Comparison of ENCODE assay signal across 16 cellular contexts in the genomic region with DNA sequence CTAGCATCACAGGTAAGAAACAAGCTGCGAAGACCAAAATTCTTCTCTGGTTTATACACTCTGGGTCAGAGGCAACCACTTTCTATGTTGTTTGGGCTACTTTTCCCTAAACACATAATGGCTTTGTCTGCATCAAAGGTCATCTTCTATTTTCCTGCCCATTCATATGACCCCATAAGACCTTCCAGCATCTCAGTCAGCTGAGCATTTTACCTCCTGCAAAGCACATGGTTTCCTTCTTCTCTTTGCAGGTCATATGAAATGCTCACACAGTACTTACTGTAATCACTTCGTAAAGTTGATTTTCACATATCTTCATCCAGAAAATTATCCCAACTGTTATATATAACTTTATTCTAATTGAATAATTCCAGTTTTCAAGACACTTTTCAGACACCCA. TPM values are rescaled to one million over a fixed set of nuclear protein-coding genes. Genes with fewer than 3 reads are reported as not detected.
DNase-seq lines count a peak whose midpoint lies in the region; ATAC-seq and TF ChIP-seq lines count a peak whose summit lies in the region.
"Had no signal": no experiment of that assay in that cellular context is flagged by ENCODE, and none has a peak within 500 bp of the region (broad histone marks: within the 10 kb centered on the region; RNA-seq: fewer than 3 reads in every experiment).

No MANE protein-coding gene starts in this region.

- no peak for TF ChIP-seq EP300 in stomach (IDR thresholded peaks at IDR 0.05)

- H3K36me3 Mint-ChIP-seq in activated CD8-positive, alpha-beta T cell treated with anti-CD3 and anti-CD28 coated beads for 36 hours (ENCODE audit: low read depth): no peaks in the 10 kb centered on the region
- peaks cover 26% of the 10 kb centered on the region for H3K36me3 Mint-ChIP-seq in activated CD8-positive, alpha-beta T cell treated with anti-CD3 and anti-CD28 coated beads, Interleukin-2, amount 10 ng/mL, durations not matched to agents 7 days and 5 days (ENCODE audit: low read depth)

- in situ Hi-C loops in SK-MEL-5 (cut with HindIII; ENCODE audit: low pct_unique_long_range_greater_than_20kb, low sequenced_read_pairs): no loop called here

- H3K4me1 Mint-ChIP-seq in activated CD8-positive, alpha-beta T cell treated with anti-CD3 and anti-CD28 coated beads for 36 hours (ENCODE audit: low read depth): peaks cover 67% of the 10 kb centered on the region
- peaks cover 65% of the 10 kb centered on the region for H3K4me1 Mint-ChIP-seq in activated CD8-positive, alpha-beta T cell treated with anti-CD3 and anti-CD28 coated beads, Interleukin-2, amount 10 ng/mL, durations not matched to agents 7 days and 5 days (ENCODE audit: low read depth)

- intact Hi-C loops in activated CD8-positive, alpha-beta T cell treated with anti-CD3 and anti-CD28 coated beads for 36 hours (cut with micrococcal nuclease): no loop called here
- intact Hi-C loops in stomach (cut with DNase I; ENCODE audit: low total_unique reads): no loop called here
- intact Hi-C loops in body of pancreas (cut with DNase I): no loop called here

- H3K27me3 Mint-ChIP-seq in activated CD8-positive, alpha-beta T cell treated with anti-CD3 and anti-CD28 coated beads for 36 hours: no peaks in the 10 kb centered on the region
- no peaks in the 10 kb centered on the region for H3K27me3 Mint-ChIP-seq in activated CD8-positive, alpha-beta T cell treated with anti-CD3 and anti-CD28 coated beads, Interleukin-2, amount 10 ng/mL, durations not matched to agents 7 days and 5 days (ENCODE audit: low read depth)

- no peak overlapping the region for H3K4me3 ChIP-seq in stomach
- no peak overlapping the region for H3K4me3 ChIP-seq in body of pancreas
- H3K4me3 ChIP-seq: SJCRH30 had no signal

- H3K36me3 ChIP-seq in stomach: no peaks in the 10 kb centered on the region
- H3K36me3 ChIP-seq in body of pancreas (replicated peaks in 1 of 2; ENCODE audit: insufficient read depth in 1 of 2, low read depth in 2 of 2): no peaks in the 10 kb centered on the region
- H3K36me3 ChIP-seq: SJCRH30 had no signal

- no peak for DNase-seq in activated CD8-positive, alpha-beta T cell treated with anti-CD3 and anti-CD28 coated beads for 36 hours
- no peak for DNase-seq in activated CD8-positive, alpha-beta T cell treated with anti-CD3 and anti-CD28 coated beads, Interleukin-2, amount 10 ng/mL, durations not matched to agents 7 days and 5 days
- DNase-seq in SK-MEL-5 (ENCODE audit: low read depth, low spot score): peak; percentile 85
- peak; percentile 28 for DNase-seq in left kidney (ENCODE audit: low read depth, low spot score)
- no peak for DNase-seq in stomach
- no peak for DNase-seq in NCI-H1105 treated with DMSO at 0.1 percent for 48 hours (lab: John Stamatoyannopoulos, UW)
- DNase-seq in body of pancreas: no peak
- DNase-seq in UCSD-AML1 (lab: John Stamatoyannopoulos, UW; ENCODE audit: unreplicated experiment): no peak
- DNase-seq: 8988T, GOT3, NCI-H1417 treated with DMSO at 0.1 percent for 48 hours, NCI-H446 treated with DMSO at 0.1 percent for 48 hours, NCI-H748 treated with DMSO at 0.1 percent for 48 hours, PC-3 had no signal

- H3K27ac Mint-ChIP-seq in activated CD8-positive, alpha-beta T cell treated with anti-CD3 and anti-CD28 coated beads for 36 hours: peak overlapping the region; percentile 51
- H3K27ac Mint-ChIP-seq in activated CD8-positive, alpha-beta T cell treated with anti-CD3 and anti-CD28 coated beads, Interleukin-2, amount 10 ng/mL, durations not matched to agents 7 days and 5 days: no peak overlapping the region

- no peaks in the 10 kb centered on the region for H3K9me3 ChIP-seq in stomach
- no peaks in the 10 kb centered on the region for H3K9me3 ChIP-seq in body of pancreas
- H3K9me3 ChIP-seq: SJCRH30 had no signal

- 74 to 92% (median 77%) methylated on average over 2 of the region's 2 CpGs for WGBS in stomach, 5 donors
- 83 to 92% methylated on average over 2 of the region's 2 CpGs for WGBS in body of pancreas, 2 donors

- H3K9me3 Mint-ChIP-seq in activated CD8-positive, alpha-beta T cell treated with anti-CD3 and anti-CD28 coated beads for 36 hours: no peaks in the 10 kb centered on the region
- peaks cover 4% of the 10 kb centered on the region for H3K9me3 Mint-ChIP-seq in activated CD8-positive, alpha-beta T cell treated with anti-CD3 and anti-CD28 coated beads, Interleukin-2, amount 10 ng/mL, durations not matched to agents 7 days and 5 days (ENCODE audit: insufficient read depth)

- H3K27ac ChIP-seq in stomach (peak overlapping the region in 4 of 5 donors; percentile 34 to 84 (median 75)), body of pancreas (no peak overlapping the region)
- H3K27ac ChIP-seq: RWPE1 had no signal

- POLR2A ChIA-PET in activated CD8-positive, alpha-beta T cell treated with anti-CD3 and anti-CD28 coated beads for 36 hours (lab: Charles Lee): interaction anchor here (2.7 kb wide), 1 partner anchor 9 kb away, joined by 16 read pairs; no protein-coding TSS in a partner anchor
- POLR2A ChIA-PET in activated CD8-positive, alpha-beta T cell treated with anti-CD3 and anti-CD28 coated beads, Interleukin-2, amount 10 ng/mL, durations not matched to agents 7 days and 5 days (lab: Charles Lee): no interaction called here

- no peak overlapping the region for H3K4me3 Mint-ChIP-seq in activated CD8-positive, alpha-beta T cell treated with anti-CD3 and anti-CD28 coated beads for 36 hours
- no peak overlapping the region for H3K4me3 Mint-ChIP-seq in activated CD8-positive, alpha-beta T cell treated with anti-CD3 and anti-CD28 coated beads, Interleukin-2, amount 10 ng/mL, durations not matched to agents 7 days and 5 days

- TF ChIP-seq POLR2A in stomach (IDR thresholded peaks at IDR 0.05): no peak
- TF ChIP-seq POLR2A in body of pancreas (IDR thresholded peaks at IDR 0.05): no peak

- H3K4me1 ChIP-seq in stomach (peaks cover 6 to 48% (median 24%) of the 10 kb centered on the region in 4 donors), body of pancreas (peaks cover 32% of the 10 kb centered on the region)

- no peak for ATAC-seq in activated CD8-positive, alpha-beta T cell treated with anti-CD3 and anti-CD28 coated beads for 36 hours
- ATAC-seq in activated CD8-positive, alpha-beta T cell treated with anti-CD3 and anti-CD28 coated beads, Interleukin-2, amount 10 ng/mL, durations not matched to agents 7 days and 5 days: no peak
- ATAC-seq in body of pancreas: no peak
- ATAC-seq: PC-3 had no signal

- TF ChIP-seq CTCF in activated CD8-positive, alpha-beta T cell treated with anti-CD3 and anti-CD28 coated beads for 36 hours (IDR thresholded peaks at IDR 0.05): no peak
- no peak for TF ChIP-seq CTCF in stomach (IDR thresholded peaks at IDR 0.05)
- no peak for TF ChIP-seq CTCF in body of pancreas (IDR thresholded peaks at IDR 0.05)

- H3K27me3 ChIP-seq in stomach (no peaks in the 10 kb centered on the region), body of pancreas (no peaks in the 10 kb centered on the region)
- H3K27me3 ChIP-seq: SJCRH30 had no signal

- CTCF ChIA-PET in activated CD8-positive, alpha-beta T cell treated with anti-CD3 and anti-CD28 coated beads for 36 hours (lab: Charles Lee): interaction anchor here (0.9 kb wide), 1 partner anchor 12 kb away, joined by 3 read pairs; no protein-coding TSS in a partner anchor
- CTCF ChIA-PET in activated CD8-positive, alpha-beta T cell treated with anti-CD3 and anti-CD28 coated beads, Interleukin-2, amount 10 ng/mL, durations not matched to agents 7 days and 5 days (lab: Charles Lee): interaction anchor here (1.6 kb wide), 1 partner anchor 11 kb away, joined by 4 read pairs; no protein-coding TSS in a partner anchor

RNA-seq across cellular contexts. Expression of a gene that starts 34.8 kb away (rescaled TPM):
- 1 to 10 TPM; 1.0 to 1.2 TPM for total RNA-seq in activated CD8-positive, alpha-beta T cell treated with anti-CD3 and anti-CD28 coated beads for 36 hours
- total RNA-seq in activated CD8-positive, alpha-beta T cell treated with anti-CD3 and anti-CD28 coated beads, Interleukin-2, amount 10 ng/mL, durations not matched to agents 7 days and 5 days: 1 to 10 TPM; 4.1 to 4.4 TPM
- total RNA-seq in SK-MEL-5 (2014; rRNA removed; shearing (Covaris generic)): not detected in 2 replicates
- polyA plus RNA-seq in SK-MEL-5 (2015; cell fraction: cytosol; rRNA removed): not detected in 2 replicates
- not detected in 2 replicates for polyA plus RNA-seq in SK-MEL-5 (2015; cell fraction: nucleus; rRNA removed)
- total RNA-seq in stomach: 1 to 10 TPM in 1 of 5 donors, under 1 TPM in 1, not detected in 3; 0.58 to 7.5 TPM
- under 1 TPM in 2 of 3 donors, not detected in 1; 0.23 to 0.93 TPM for polyA plus RNA-seq in stomach
- total RNA-seq in body of pancreas: 1 to 10 TPM; 1.6 to 2.3 TPM
- total RNA-seq: PC-3 had no signal

Comparison
In these comparisons a context has a peak if more than half of its experiments do, and no peak if none do; other contexts are left out.
1. DNase-seq: peak in SK-MEL-5 (single experiment) and left kidney (single experiment); none in activated CD8-positive, alpha-beta T cell treated with anti-CD3 and anti-CD28 coated beads for 36 hours (single experiment), activated CD8-positive, alpha-beta T cell treated with anti-CD3 and anti-CD28 coated beads, Interleukin-2, amount 10 ng/mL, durations not matched to agents 7 days and 5 days (single experiment), stomach (single experiment), NCI-H1105 treated with DMSO at 0.1 percent for 48 hours (single experiment), body of pancreas (0 of 4) and UCSD-AML1 (single experiment).
2. H3K27ac ChIP-seq: peak in stomach (4 of 5); none in body of pancreas (0 of 4).